In genomic region chr2:119469661-119470297, GRCh38 we compare ENCODE assay signal across 1 cellular context.
TF ChIP-seq lines count a peak whose summit lies in the region.

No MANE protein-coding gene starts in this region.

TF ChIP-seq in HepG2, 621 proteins besides CTCF, POLR2A, EP300 and RAD21 (continued from another document and continues in another):
- TF ChIP-seq ZBTB39 (CRISPR knock-in tag; IDR thresholded peaks at IDR 0.05) (0 out of 2 replicates have a peak, but pooled peaks have one; percentile 73), ZNF776 (CRISPR knock-in tag; IDR thresholded peaks at IDR 0.05) (no peak), ZNF788 (CRISPR knock-in tag; IDR thresholded peaks at IDR 0.05; ENCODE audit: borderline replicate concordance) (no peak), SSRP1 (CRISPR knock-in tag; IDR thresholded peaks at IDR 0.05) (no peak), HOMEZ (CRISPR knock-in tag; IDR thresholded peaks at IDR 0.05; ENCODE audit: low read depth) (peak; percentile 47; the same call in 1 of the 2 replicates), ELK4 (CRISPR knock-in tag; IDR thresholded peaks at IDR 0.05; ENCODE audit: borderline replicate concordance) (no peak), ZBTB44 (CRISPR knock-in tag; IDR thresholded peaks at IDR 0.05) (no peak), CENPT (CRISPR knock-in tag; IDR thresholded peaks at IDR 0.05; ENCODE audit: low read depth) (no peak), KAT8 (CRISPR knock-in tag; IDR thresholded peaks at IDR 0.05) (no peak), MIXL1 (CRISPR knock-in tag; IDR thresholded peaks at IDR 0.05) (no peak), ZNF251 (CRISPR knock-in tag; IDR thresholded peaks at IDR 0.05) (no peak), THAP7 (CRISPR knock-in tag; IDR thresholded peaks at IDR 0.05) (no peak), ZKSCAN1 (IDR thresholded peaks at IDR 0.05; ENCODE audit: low read length) (no peak), PTBP1 (IDR thresholded peaks at IDR 0.05; ENCODE audit: low read depth, low read length, poor library complexity, severe bottlenecking) (no peak), SMYD3 (CRISPR knock-in tag; IDR thresholded peaks at IDR 0.05) (no peak), ATM (IDR thresholded peaks at IDR 0.05; ENCODE audit: borderline replicate concordance) (no peak), RARA (CRISPR knock-in tag; IDR thresholded peaks at IDR 0.05) (peak; percentile 64; the same call in 1 of the 2 replicates), MBNL3 (CRISPR knock-in tag; conservative IDR thresholded peaks at IDR 0.05) (no peak), SKIL (CRISPR knock-in tag; IDR thresholded peaks at IDR 0.05; ENCODE audit: borderline replicate concordance) (0 out of 2 replicates have a peak, but pooled peaks have one; percentile 60), ZNF275 (CRISPR knock-in tag; IDR thresholded peaks at IDR 0.05; ENCODE audit: borderline replicate concordance) (no peak), MED13 (CRISPR knock-in tag; IDR thresholded peaks at IDR 0.05) (no peak), ZNF24 (IDR thresholded peaks at IDR 0.05) (no peak), NFIC (IDR thresholded peaks at IDR 0.05; ENCODE audit: low read length) (no peak; the same call in 1 of the 2 replicates), SP5 (CRISPR knock-in tag; IDR thresholded peaks at IDR 0.05; ENCODE audit: borderline replicate concordance, low read depth) (0 out of 2 replicates have a peak, but pooled peaks have one; percentile 19), JUND (CRISPR knock-in tag; IDR thresholded peaks at IDR 0.05) (no peak), ZFX (CRISPR knock-in tag; IDR thresholded peaks at IDR 0.05; ENCODE audit: low read depth) (no peak), ZNF781 (CRISPR knock-in tag; IDR thresholded peaks at IDR 0.05; ENCODE audit: borderline replicate concordance, not compliant biosample characterization) (no peak), ZFY (CRISPR knock-in tag; IDR thresholded peaks at IDR 0.05) (no peak), ZZZ3 (CRISPR knock-in tag; IDR thresholded peaks at IDR 0.05; ENCODE audit: borderline replicate concordance) (no peak), MTA1 (CRISPR knock-in tag; IDR thresholded peaks at IDR 0.05; ENCODE audit: borderline replicate concordance) (no peak), KLF16 (CRISPR knock-in tag; IDR thresholded peaks at IDR 0.05) (0 out of 4 replicates have a peak, but pooled peaks of 1 of the 2 experiments have one; percentile 15), RXRA (CRISPR knock-in tag; IDR thresholded peaks at IDR 0.05) (no peak), KDM2A (CRISPR knock-in tag; IDR thresholded peaks at IDR 0.05; ENCODE audit: borderline replicate concordance, low read depth) (no peak), SOX13 (IDR thresholded peaks at IDR 0.05) (no peak), SOX13 (CRISPR knock-in tag; conservative IDR thresholded peaks at IDR 0.05 in 1 of 2, IDR thresholded peaks at IDR 0.05 in 1 of 2) (peak in 1 of 2 experiments; percentile 68; a peak in 1 of 4 replicates), ZNF160 (CRISPR knock-in tag; IDR thresholded peaks at IDR 0.05) (no peak), ZNF414 (CRISPR knock-in tag; IDR thresholded peaks at IDR 0.05) (no peak), GLI4 (CRISPR knock-in tag; IDR thresholded peaks at IDR 0.05; ENCODE audit: borderline replicate concordance) (no peak), BCLAF1 (IDR thresholded peaks at IDR 0.05) (no peak), KLF9 (CRISPR knock-in tag; IDR thresholded peaks at IDR 0.05; ENCODE audit: low read depth) (no peak), ZNF296 (CRISPR knock-in tag; conservative IDR thresholded peaks at IDR 0.05) (no peak), ZGPAT (CRISPR knock-in tag; IDR thresholded peaks at IDR 0.05) (no peak), ZBTB21 (CRISPR knock-in tag; IDR thresholded peaks at IDR 0.05) (no peak), REXO4 (CRISPR knock-in tag; IDR thresholded peaks at IDR 0.05; ENCODE audit: borderline replicate concordance) (no peak), SP2 (CRISPR knock-in tag; IDR thresholded peaks at IDR 0.05) (no peak), NR1H2 (CRISPR knock-in tag; IDR thresholded peaks at IDR 0.05; ENCODE audit: borderline replicate concordance, low read depth) (no peak), ZNF12 (CRISPR knock-in tag; IDR thresholded peaks at IDR 0.05) (no peak), ZC3H13 (CRISPR knock-in tag; IDR thresholded peaks at IDR 0.05) (no peak)
